In the genomic region with DNA sequence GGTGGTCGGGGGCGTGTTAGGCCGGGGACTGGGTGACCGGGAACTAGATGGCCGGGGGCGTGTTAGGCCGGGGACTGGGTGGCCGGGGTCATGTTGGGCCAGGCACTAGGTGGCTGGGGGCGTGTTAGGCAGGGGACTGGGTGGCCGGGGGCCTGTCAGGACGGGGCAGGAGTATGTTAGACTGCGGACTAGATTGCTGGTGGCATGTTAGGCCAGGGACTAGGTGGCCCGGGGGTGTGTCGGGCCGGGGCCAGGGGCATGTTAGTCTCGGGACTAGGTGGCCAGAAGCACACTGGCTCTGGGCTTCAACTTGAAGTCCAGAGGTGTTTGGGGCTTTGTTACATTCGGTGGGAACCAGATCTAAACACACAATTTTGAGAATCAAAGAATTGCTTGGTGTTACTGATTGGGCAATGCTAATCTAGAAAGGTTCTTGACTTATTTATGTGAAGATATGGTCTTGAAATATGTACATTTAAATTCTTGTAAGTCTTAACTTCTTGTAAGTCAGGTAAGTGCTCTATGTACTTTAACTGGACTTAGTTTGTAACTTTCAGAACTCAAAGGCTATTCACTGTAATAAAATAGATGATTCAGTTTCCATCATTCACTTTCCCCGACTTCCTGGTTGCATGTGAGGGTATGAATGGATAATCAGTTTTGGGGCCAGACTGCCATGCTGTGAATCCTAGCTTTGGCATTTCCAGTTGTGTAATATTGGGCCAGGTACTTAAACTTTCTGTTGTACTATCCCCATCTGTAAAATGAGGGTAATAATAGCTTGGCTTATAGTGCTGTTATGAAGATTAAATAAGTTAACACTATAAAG, we compare ENCODE assay signal across 8 cellular contexts.
DNase-seq lines count a peak whose midpoint lies in the region; ATAC-seq, FAIRE-seq and TF ChIP-seq lines count a peak whose summit lies in the region.

No MANE protein-coding gene starts in this region.

- H3K9me3 ChIP-seq in iPS-18c (ENCODE audit: control insufficient read depth, insufficient read depth, low read length), result no peaks in the 10 kb centered on the region

- no peak for FAIRE-seq in D721Med (lab: Jason Lieb, UNC)

- H3K4me3 ChIP-seq in HL-60 (replicated peaks; ENCODE audit: insufficient read depth, low read length) (peak overlapping the region; percentile 86), iPS-18c (ENCODE audit: insufficient read depth, low read depth, low read length) (peak overlapping the region; percentile 88)

- H3K27me3 ChIP-seq in HL-60 (ENCODE audit: insufficient read depth, poor library complexity, severe bottlenecking), result no peaks in the 10 kb centered on the region

- peaks cover 2% of the 10 kb centered on the region for H3K36me3 Mint-ChIP-seq in activated naive CD8-positive, alpha-beta T cell treated with anti-CD3 and anti-CD28 coated beads, Interleukin-2, amount 50 U/mL, for 24 hours (ENCODE audit: low read depth)

- H3K27me3 Mint-ChIP-seq in activated naive CD8-positive, alpha-beta T cell treated with anti-CD3 and anti-CD28 coated beads, Interleukin-2, amount 50 U/mL, for 24 hours, result no peaks in the 10 kb centered on the region

- H3K4me3 Mint-ChIP-seq in activated naive CD8-positive, alpha-beta T cell treated with anti-CD3 and anti-CD28 coated beads, Interleukin-2, amount 50 U/mL, for 24 hours, result peak overlapping the region; percentile 81

- H3K27ac Mint-ChIP-seq in activated naive CD8-positive, alpha-beta T cell treated with anti-CD3 and anti-CD28 coated beads, Interleukin-2, amount 50 U/mL, for 24 hours, result no peak overlapping the region

- peaks cover 23% of the 10 kb centered on the region for H3K4me1 Mint-ChIP-seq in activated naive CD8-positive, alpha-beta T cell treated with anti-CD3 and anti-CD28 coated beads, Interleukin-2, amount 50 U/mL, for 24 hours

- DNase-seq in EH (ENCODE audit: low read depth) (peak; percentile 61), HL-60 (ENCODE audit: low read depth in 1 of 2, low spot score in 1 of 2) (no peak), D721Med (ENCODE audit: insufficient read length, low spot score) (no peak), NCI-H524 treated with DMSO at 0.1 percent for 48 hours (lab: John Stamatoyannopoulos, UW) (no peak)
- peak; percentile 5 for DNase-seq in activated naive CD8-positive, alpha-beta T cell treated with anti-CD3 and anti-CD28 coated beads, Interleukin-2, amount 50 U/mL, for 24 hours
- DNase-seq in stimulated activated naive CD8-positive, alpha-beta T cell treated with anti-CD3 and anti-CD28 coated beads, Interleukin-15, Interleukin-2, amounts not matched to agents 100 U/mL and 50 U/mL, for 24 hours, result no peak

- ATAC-seq in activated naive CD8-positive, alpha-beta T cell treated with anti-CD3 and anti-CD28 coated beads, Interleukin-2, amount 50 U/mL, for 24 hours, result no peak
- peak; percentile 16 for ATAC-seq in stimulated activated naive CD8-positive, alpha-beta T cell treated with anti-CD3 and anti-CD28 coated beads, Interleukin-15, Interleukin-2, amounts not matched to agents 100 U/mL and 50 U/mL, for 24 hours
- ATAC-seq in HG02870 (IDR thresholded peaks at IDR 0.05; ENCODE audit: unreplicated experiment), result no peak

- no peak for TF ChIP-seq CTCF in HL-60 (IDR thresholded peaks at IDR 0.05; ENCODE audit: insufficient read depth, low read length)
- TF ChIP-seq CTCF in D721Med (IDR thresholded peaks at IDR 0.05; ENCODE audit: insufficient read depth, missing control alignments), result no peak

- H3K27ac ChIP-seq in HL-60 (replicated peaks), result no peak overlapping the region

- no peaks in the 10 kb centered on the region for H3K9me3 Mint-ChIP-seq in activated naive CD8-positive, alpha-beta T cell treated with anti-CD3 and anti-CD28 coated beads, Interleukin-2, amount 50 U/mL, for 24 hours

Comparison
In these comparisons a context has a peak if more than half of its experiments do, and no peak if none do; other contexts are left out.
1. DNase-seq: peak in EH (single experiment) and activated naive CD8-positive, alpha-beta T cell treated with anti-CD3 and anti-CD28 coated beads, Interleukin-2, amount 50 U/mL, for 24 hours (single experiment); none in HL-60 (0 of 2), stimulated activated naive CD8-positive, alpha-beta T cell treated with anti-CD3 and anti-CD28 coated beads, Interleukin-15, Interleukin-2, amounts not matched to agents 100 U/mL and 50 U/mL, for 24 hours (single experiment), D721Med (single experiment) and NCI-H524 treated with DMSO at 0.1 percent for 48 hours (single experiment).